Comparison of ENCODE assay signal across 8 cellular contexts in genomic region chr6:149965191-149966020, GRCh38. TPM values are rescaled to one million over a fixed set of nuclear protein-coding genes. Genes with fewer than 3 reads are reported as not detected.
A peak's percentile ranks its signal among the peaks of the same experiment; 100 is the strongest.
DNase-seq lines count a peak whose midpoint lies in the region; ATAC-seq and TF ChIP-seq lines count a peak whose summit lies in the region.

No MANE protein-coding gene starts in this region.

- H3K36me3 Mint-ChIP-seq in HFFc6 (ENCODE audit: low read depth), result peaks cover 13% of the 10 kb centered on the region
- H3K36me3 Mint-ChIP-seq in activated T-cell treated with anti-CD3 and anti-CD28 coated beads, Interleukin-2, amount 50 U/mL, for 72 hours (ENCODE audit: insufficient read depth in 2 of 2), result peaks cover 8 to 19% of the 10 kb centered on the region in 2 donors
- H3K36me3 Mint-ChIP-seq in stimulated activated naive B cell treated with anti-CD40 and anti-IgM and Interleukin-4, amounts not matched to agents 10 μg/mL and 1 μg/mL and 100 μg/mL, for 72 hours, result peaks cover 6 to 7% of the 10 kb centered on the region in 2 donors

- H3K27me3 Mint-ChIP-seq in HFFc6 (ENCODE audit: insufficient read depth), result peaks cover 16% of the 10 kb centered on the region
- H3K27me3 Mint-ChIP-seq in activated T-cell treated with anti-CD3 and anti-CD28 coated beads, Interleukin-2, amount 50 U/mL, for 72 hours (ENCODE audit: low read depth), result peaks cover 94% of the 10 kb centered on the region
- peaks cover 79 to 95% of the 10 kb centered on the region in 2 donors for H3K27me3 Mint-ChIP-seq in stimulated activated naive B cell treated with anti-CD40 and anti-IgM and Interleukin-4, amounts not matched to agents 10 μg/mL and 1 μg/mL and 100 μg/mL, for 72 hours

- no peak for ATAC-seq in activated T-cell treated with anti-CD3 and anti-CD28 coated beads, Interleukin-2, amount 50 U/mL, for 72 hours (replicated peaks in 1 of 2)
- ATAC-seq in stimulated activated naive B cell treated with anti-CD40 and anti-IgM and Interleukin-4, amounts not matched to agents 10 μg/mL and 1 μg/mL and 100 μg/mL, for 72 hours (replicated peaks), result no peak
- no peak for ATAC-seq in HG02973 (IDR thresholded peaks at IDR 0.05; ENCODE audit: unreplicated experiment)

- no peak overlapping the region; the same call in 1 of the 2 replicates for H3K27ac Mint-ChIP-seq in HFFc6
- peak overlapping the region; percentile 86 for H3K27ac Mint-ChIP-seq in activated T-cell treated with anti-CD3 and anti-CD28 coated beads, Interleukin-2, amount 50 U/mL, for 72 hours
- peak overlapping the region; percentile 94 for H3K27ac Mint-ChIP-seq in stimulated activated naive B cell treated with anti-CD40 and anti-IgM and Interleukin-4, amounts not matched to agents 10 μg/mL and 1 μg/mL and 100 μg/mL, for 72 hours

- no peak for TF ChIP-seq CTCF in HFFc6 (IDR thresholded peaks at IDR 0.05)

- peaks cover 32% of the 10 kb centered on the region for H3K4me1 Mint-ChIP-seq in HFFc6 (ENCODE audit: low read depth)
- H3K4me1 Mint-ChIP-seq in activated T-cell treated with anti-CD3 and anti-CD28 coated beads, Interleukin-2, amount 50 U/mL, for 72 hours (ENCODE audit: low read depth), result peaks cover 39% of the 10 kb centered on the region
- peaks cover 29 to 40% of the 10 kb centered on the region in 2 donors for H3K4me1 Mint-ChIP-seq in stimulated activated naive B cell treated with anti-CD40 and anti-IgM and Interleukin-4, amounts not matched to agents 10 μg/mL and 1 μg/mL and 100 μg/mL, for 72 hours

- no peaks in the 10 kb centered on the region for H3K9me3 Mint-ChIP-seq in HFFc6
- no peaks in the 10 kb centered on the region for H3K9me3 Mint-ChIP-seq in activated T-cell treated with anti-CD3 and anti-CD28 coated beads, Interleukin-2, amount 50 U/mL, for 72 hours
- H3K9me3 Mint-ChIP-seq in stimulated activated naive B cell treated with anti-CD40 and anti-IgM and Interleukin-4, amounts not matched to agents 10 μg/mL and 1 μg/mL and 100 μg/mL, for 72 hours, result no peaks in the 10 kb centered on the region

- H3K4me3 Mint-ChIP-seq in HFFc6, result peak overlapping the region; percentile 95
- H3K4me3 Mint-ChIP-seq in activated T-cell treated with anti-CD3 and anti-CD28 coated beads, Interleukin-2, amount 50 U/mL, for 72 hours, result peak overlapping the region; percentile 85 to 98
- H3K4me3 Mint-ChIP-seq in stimulated activated naive B cell treated with anti-CD40 and anti-IgM and Interleukin-4, amounts not matched to agents 10 μg/mL and 1 μg/mL and 100 μg/mL, for 72 hours, result peak overlapping the region; percentile 91 to 93

- DNase-seq in HFFc6 (no peak), hepatic stellate cell (ENCODE audit: low spot score) (peak; percentile 35), HPDE6-E6E7 (ENCODE audit: extremely low spot score) (no peak), DMS153 treated with DMSO at 0.1 percent for 48 hours (lab: John Stamatoyannopoulos, UW; ENCODE audit: unreplicated experiment) (no peak), NCI-H345 (lab: John Stamatoyannopoulos, UW) (no peak)
- no peak for DNase-seq in activated T-cell treated with anti-CD3 and anti-CD28 coated beads, Interleukin-2, amount 50 U/mL, for 72 hours
- no peak for DNase-seq in stimulated activated naive B cell treated with anti-CD40 and anti-IgM and Interleukin-4, amounts not matched to agents 10 μg/mL and 1 μg/mL and 100 μg/mL, for 72 hours

RNA-seq across cellular contexts. Expression of gene ULBP1, which starts 1.7 kb away (rescaled TPM):
- total RNA-seq in HFFc6 (2021; fragmentation: NEBNext Ultra II Directional; extraction: Animal tissue kit (Norgen Biotek cat#: 25700)), result 10 to 100 TPM in 2 of 6 experiments, 1 to 10 TPM in 4; 8.6 to 12.7 (median 9.8) TPM
- total RNA-seq in activated T-cell treated with anti-CD3 and anti-CD28 coated beads, Interleukin-2, amount 50 U/mL, for 72 hours, result 10 to 100 TPM in 1 of 2 donors, 1 to 10 TPM in 1; 9.4 to 12.4 TPM

RNA-seq across cellular contexts. Expression of gene ULBP2, which starts 23.6 kb away (rescaled TPM):
- total RNA-seq in HFFc6 (2021; fragmentation: NEBNext Ultra II Directional; extraction: Animal tissue kit (Norgen Biotek cat#: 25700)), result 10 to 100 TPM; 16.2 to 23.2 (median 19.4) TPM
- total RNA-seq in activated T-cell treated with anti-CD3 and anti-CD28 coated beads, Interleukin-2, amount 50 U/mL, for 72 hours, result 1 to 10 TPM in 1 of 2 donors, under 1 TPM in 1; 1.00 to 1.5 TPM

RNA-seq across cellular contexts. Expression of gene RAET1G, which starts 42.5 kb away (rescaled TPM):
- 1 to 10 TPM in 2 of 6 experiments, under 1 TPM in 4; 0.64 to 1.1 (median 0.83) TPM for total RNA-seq in HFFc6 (2021; fragmentation: NEBNext Ultra II Directional; extraction: Animal tissue kit (Norgen Biotek cat#: 25700))
- total RNA-seq in activated T-cell treated with anti-CD3 and anti-CD28 coated beads, Interleukin-2, amount 50 U/mL, for 72 hours, result not detected

RNA-seq across cellular contexts. Expression of gene RAET1L, which starts 59.9 kb away (rescaled TPM):
- total RNA-seq in HFFc6 (2021; fragmentation: NEBNext Ultra II Directional; extraction: Animal tissue kit (Norgen Biotek cat#: 25700)), result not detected
- total RNA-seq in activated T-cell treated with anti-CD3 and anti-CD28 coated beads, Interleukin-2, amount 50 U/mL, for 72 hours, result not detected

Comparison
In these comparisons a context has a peak if more than half of its experiments do, and no peak if none do; other contexts are left out.
1. RNA of gene ULBP2, which starts 23.6 kb away (total RNA-seq): 16.2 to 23.2 TPM in HFFc6; 1.00 to 1.5 TPM in activated T-cell treated with anti-CD3 and anti-CD28 coated beads, Interleukin-2, amount 50 U/mL, for 72 hours; every median in the first group is over 4 times any median in the second.
2. Peak in every context shown above with its lines, with median percentiles within 50 percentile points of each other: H3K4me3 Mint-ChIP-seq.